In the genomic region with DNA sequence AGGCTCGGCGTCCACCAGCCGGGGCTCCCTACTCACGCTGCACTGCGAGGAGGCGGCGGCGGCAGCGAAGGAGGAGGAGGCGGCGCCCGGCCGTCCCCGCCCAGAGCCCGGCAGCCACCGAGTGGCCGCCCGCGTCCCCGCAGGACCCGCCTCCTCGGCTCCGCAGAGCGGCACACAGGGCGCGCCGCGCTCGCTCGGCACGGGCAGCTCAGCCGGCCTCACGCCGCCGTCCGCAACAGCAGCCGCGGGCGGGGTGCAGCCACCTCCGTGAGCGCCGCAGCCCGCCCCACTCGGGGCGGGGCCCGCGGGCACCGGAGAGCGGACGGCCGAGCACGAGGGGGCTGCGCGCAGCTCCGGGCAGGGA, we compare ENCODE assay signal across 8 cellular contexts. TPM values are rescaled to one million over a fixed set of nuclear protein-coding genes. Genes with fewer than 3 reads are reported as not detected.
A peak's percentile ranks its signal among the peaks of the same experiment; 100 is the strongest.
DNase-seq lines count a peak whose midpoint lies in the region; ATAC-seq, FAIRE-seq and TF ChIP-seq lines count a peak whose summit lies in the region.

ATP2B1 (minus strand) TSS at position 46 of the 364 bp plus-strand sequence. CDS start 52,952 bp downstream, outside the sequence.

- H3K4me1 ChIP-seq in ovary (ENCODE audit: insufficient read depth), result no peaks in the 10 kb centered on the region
- peaks cover 0 to 12% of the 10 kb centered on the region in 2 donors for H3K4me1 ChIP-seq in thyroid gland

- H3K27ac Mint-ChIP-seq in activated naive CD4-positive, alpha-beta T cell treated with anti-CD3 and anti-CD28 coated beads, Interleukin-2, amount 50 U/mL, for 72 hours, result peak within 1 kb of the TSS; percentile 95 to 98

- WGBS in ovary, 3 donors, result 0 to 3% (median 1%) methylated on average over 29 to 55 of the region's 55 CpGs
- 0% methylated on average over 5 of the region's 55 CpGs; no CpG with 5 or more reads in 1 of the 2 donors for WGBS in thyroid gland, 2 donors

- H3K36me3 Mint-ChIP-seq in activated naive CD4-positive, alpha-beta T cell treated with anti-CD3 and anti-CD28 coated beads, Interleukin-2, amount 50 U/mL, for 72 hours, result peaks cover 6 to 7% of the 10 kb centered on the region in 2 donors

- no peaks in the 10 kb centered on the region for H3K27me3 ChIP-seq in ovary
- H3K27me3 ChIP-seq in thyroid gland, result no peaks in the 10 kb centered on the region

- TF ChIP-seq CTCF in ovary (IDR thresholded peaks at IDR 0.05), result peak in 1 of 3 donors; percentile 11
- peak in 2 of 6 experiments; percentile 1 to 10 for TF ChIP-seq CTCF in thyroid gland (IDR thresholded peaks at IDR 0.05)

- peak; percentile 83 for ATAC-seq in SK-N-SH treated with all-trans-retinoic acid at 6 μM for 48 hours
- ATAC-seq in activated naive CD4-positive, alpha-beta T cell treated with anti-CD3 and anti-CD28 coated beads, Interleukin-2, amount 50 U/mL, for 72 hours, result peak; percentile 68 to 70

- TF ChIP-seq POLR2A in H54 (IDR thresholded peaks at IDR 0.05; ENCODE audit: low read depth, low read length) (peak; percentile 87), ovary (IDR thresholded peaks at IDR 0.05) (peak; percentile 47), thyroid gland (IDR thresholded peaks at IDR 0.05) (peak; percentile 81 to 99)

- FAIRE-seq in H54 (lab: Jason Lieb, UNC), result no peak

- DNase-seq in GDM1 (lab: John Stamatoyannopoulos, UW) (peak; percentile 85), H54 (ENCODE audit: insufficient read length, low spot score) (peak; percentile 63), M059J (ENCODE audit: low read depth) (peak; percentile 86), glomerular visceral epithelial cell (ENCODE audit: extremely low spot score) (peak; percentile 91), ovary (peak; percentile 78 to 90 (median 84)), thyroid gland (peak; percentile 88)
- DNase-seq in activated naive CD4-positive, alpha-beta T cell treated with anti-CD3 and anti-CD28 coated beads, Interleukin-2, amount 50 U/mL, for 72 hours (ENCODE audit: low spot score in 2 of 2), result peak; percentile 76 to 85

- peaks cover under 1 to 5% of the 10 kb centered on the region in 2 donors for H3K9me3 Mint-ChIP-seq in activated naive CD4-positive, alpha-beta T cell treated with anti-CD3 and anti-CD28 coated beads, Interleukin-2, amount 50 U/mL, for 72 hours

- intact Hi-C loops in ovary (cut with DNase I) (loop anchor here in 1 of 4 donors (10.0 kb wide), 1 partner anchor 236 kb away; no protein-coding TSS in a partner anchor), thyroid gland (cut with DNase I) (no loop called here)

- H3K36me3 ChIP-seq in ovary, result no peaks in the 10 kb centered on the region
- no peaks in the 10 kb centered on the region for H3K36me3 ChIP-seq in thyroid gland

- no peak for TF ChIP-seq EP300 in ovary (IDR thresholded peaks at IDR 0.05)

- no peaks in the 10 kb centered on the region for H3K9me3 ChIP-seq in ovary
- no peaks in the 10 kb centered on the region for H3K9me3 ChIP-seq in thyroid gland

- peak within 1 kb of the TSS; percentile 95 to 98 for H3K27ac ChIP-seq in ovary
- H3K27ac ChIP-seq in thyroid gland, result peak within 1 kb of the TSS; percentile 83 to 99 (median 96)

- H3K4me3 ChIP-seq in ovary, result peak within 1 kb of the TSS; percentile 96
- H3K4me3 ChIP-seq in thyroid gland (replicated peaks in 1 of 3), result peak within 1 kb of the TSS; percentile 88 to 95 (median 89)

TF ChIP-seq in SK-N-SH treated with all-trans-retinoic acid at 6 μM for 48 hours, 23 proteins besides CTCF, POLR2A, EP300 and RAD21:
- TF ChIP-seq SNAI2 (CRISPR knock-in tag; IDR thresholded peaks at IDR 0.05), result no peak
- no peak for TF ChIP-seq CSRNP3 (CRISPR knock-in tag; IDR thresholded peaks at IDR 0.05)
- TF ChIP-seq GLIS3 (CRISPR knock-in tag; IDR thresholded peaks at IDR 0.05), result no peak
- TF ChIP-seq PPARA (CRISPR knock-in tag; IDR thresholded peaks at IDR 0.05; ENCODE audit: borderline replicate concordance), result no peak
- no peak for TF ChIP-seq ZNF8 (CRISPR knock-in tag; IDR thresholded peaks at IDR 0.05)
- TF ChIP-seq TCF4 (CRISPR knock-in tag; IDR thresholded peaks at IDR 0.05; ENCODE audit: borderline replicate concordance), result no peak
- no peak for TF ChIP-seq POU6F1 (CRISPR knock-in tag; IDR thresholded peaks at IDR 0.05; ENCODE audit: borderline replicate concordance, low read depth)
- no peak for TF ChIP-seq ZNF565 (CRISPR knock-in tag; conservative IDR thresholded peaks at IDR 0.05; ENCODE audit: low read depth)
- TF ChIP-seq TOX (CRISPR knock-in tag; IDR thresholded peaks at IDR 0.05; ENCODE audit: borderline replicate concordance), result no peak
- no peak for TF ChIP-seq CREB5 (CRISPR knock-in tag; IDR thresholded peaks at IDR 0.05; ENCODE audit: low read depth)
- no peak for TF ChIP-seq PATZ1 (CRISPR knock-in tag; IDR thresholded peaks at IDR 0.05; ENCODE audit: borderline replicate concordance)
- no peak for TF ChIP-seq ZFP30 (CRISPR knock-in tag; IDR thresholded peaks at IDR 0.05)

RNA-seq across cellular contexts. Expression of gene ATP2B1, which starts in this region (rescaled TPM):
- total RNA-seq in M059J (2014; rRNA removed; shearing (Covaris generic)), result 27.6 and 36.4 TPM in 2 replicates
- total RNA-seq in activated naive CD4-positive, alpha-beta T cell treated with anti-CD3 and anti-CD28 coated beads, Interleukin-2, amount 50 U/mL, for 72 hours, result 10 to 100 TPM; 14.5 to 18.2 TPM
- 10 to 100 TPM; 24.8 to 60.3 (median 33.0) TPM for total RNA-seq in ovary
- polyA plus RNA-seq in ovary, result 10 to 100 TPM in 1 of 2 donors, 1 to 10 TPM in 1; 9.0 to 17.5 TPM
- 10 to 100 TPM; 34.5 to 66.0 (median 44.4) TPM for total RNA-seq in thyroid gland

Comparison
In these comparisons a context has a peak if more than half of its experiments do, and no peak if none do; other contexts are left out.
1. Peak in every context shown above with its lines: DNase-seq, ATAC-seq, H3K4me3 ChIP-seq and H3K27ac ChIP-seq.